7 cellular contexts compared by ENCODE assay signal in the genomic region with DNA sequence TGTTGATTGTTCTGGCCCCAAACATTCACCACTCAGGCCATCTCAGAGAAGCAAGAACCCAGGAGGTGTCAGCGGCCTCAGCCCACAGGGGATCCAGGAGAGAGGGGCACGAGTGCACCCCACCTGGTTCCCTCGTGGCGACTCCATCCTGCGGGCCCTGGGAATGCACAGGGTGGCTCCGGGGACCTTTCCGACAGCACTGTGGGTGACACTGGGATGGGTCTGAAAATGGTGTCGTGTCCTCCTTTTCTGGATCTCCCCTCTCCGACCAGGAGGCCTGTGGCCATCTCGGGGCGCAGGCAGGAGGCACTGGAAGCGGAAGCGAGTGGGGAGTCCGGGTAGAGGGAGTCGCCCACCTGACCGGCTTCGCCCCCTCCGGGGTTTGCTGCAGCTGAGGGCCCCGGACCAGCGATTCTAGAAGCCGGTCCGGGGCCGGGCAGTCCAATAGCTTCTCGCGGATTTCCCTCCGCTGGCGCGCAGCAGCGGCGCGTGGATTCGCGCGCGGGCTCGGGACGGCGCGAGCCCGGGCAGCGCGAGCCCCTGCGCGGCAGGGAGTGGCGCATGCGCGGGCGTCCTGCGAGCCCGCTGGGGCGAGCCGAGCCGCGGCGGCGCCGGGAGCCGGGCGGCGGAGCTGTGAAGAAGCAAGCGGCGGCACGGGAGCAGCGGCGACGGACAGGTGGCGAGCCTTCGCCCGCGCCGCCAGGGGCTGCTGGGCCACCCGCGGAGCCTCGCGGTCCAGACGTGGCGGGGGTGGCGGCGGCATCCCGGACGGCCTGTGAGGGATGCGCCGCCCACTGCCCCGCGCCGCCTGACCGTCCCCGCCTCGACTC. TPM values are rescaled to one million over a fixed set of nuclear protein-coding genes. Genes with fewer than 3 reads are reported as not detected.
DNase-seq lines count a peak whose midpoint lies in the region; ATAC-seq and TF ChIP-seq lines count a peak whose summit lies in the region.

A gene with protein sequence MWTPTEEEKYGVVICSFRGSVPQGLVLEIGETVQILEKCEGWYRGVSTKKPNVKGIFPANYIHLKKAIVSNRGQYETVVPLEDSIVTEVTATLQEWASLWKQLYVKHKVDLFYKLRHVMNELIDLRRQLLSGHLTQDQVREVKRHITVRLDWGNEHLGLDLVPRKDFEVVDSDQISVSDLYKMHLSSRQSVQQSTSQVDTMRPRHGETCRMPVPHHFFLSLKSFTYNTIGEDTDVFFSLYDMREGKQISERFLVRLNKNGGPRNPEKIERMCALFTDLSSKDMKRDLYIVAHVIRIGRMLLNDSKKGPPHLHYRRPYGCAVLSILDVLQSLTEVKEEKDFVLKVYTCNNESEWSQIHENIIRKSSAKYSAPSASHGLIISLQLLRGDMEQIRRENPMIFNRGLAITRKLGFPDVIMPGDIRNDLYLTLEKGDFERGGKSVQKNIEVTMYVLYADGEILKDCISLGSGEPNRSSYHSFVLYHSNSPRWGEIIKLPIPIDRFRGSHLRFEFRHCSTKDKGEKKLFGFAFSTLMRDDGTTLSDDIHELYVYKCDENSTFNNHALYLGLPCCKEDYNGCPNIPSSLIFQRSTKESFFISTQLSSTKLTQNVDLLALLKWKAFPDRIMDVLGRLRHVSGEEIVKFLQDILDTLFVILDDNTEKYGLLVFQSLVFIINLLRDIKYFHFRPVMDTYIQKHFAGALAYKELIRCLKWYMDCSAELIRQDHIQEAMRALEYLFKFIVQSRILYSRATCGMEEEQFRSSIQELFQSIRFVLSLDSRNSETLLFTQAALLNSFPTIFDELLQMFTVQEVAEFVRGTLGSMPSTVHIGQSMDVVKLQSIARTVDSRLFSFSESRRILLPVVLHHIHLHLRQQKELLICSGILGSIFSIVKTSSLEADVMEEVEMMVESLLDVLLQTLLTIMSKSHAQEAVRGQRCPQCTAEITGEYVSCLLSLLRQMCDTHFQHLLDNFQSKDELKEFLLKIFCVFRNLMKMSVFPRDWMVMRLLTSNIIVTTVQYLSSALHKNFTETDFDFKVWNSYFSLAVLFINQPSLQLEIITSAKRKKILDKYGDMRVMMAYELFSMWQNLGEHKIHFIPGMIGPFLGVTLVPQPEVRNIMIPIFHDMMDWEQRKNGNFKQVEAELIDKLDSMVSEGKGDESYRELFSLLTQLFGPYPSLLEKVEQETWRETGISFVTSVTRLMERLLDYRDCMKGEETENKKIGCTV (N-terminal part only) (plus strand): TSS at position 579 of the 830 bp plus-strand sequence. CDS start 337 bp downstream, outside the sequence.

- in situ Hi-C loops in GM13977 (cut with MboI; ENCODE audit: low pct_unique_long_range_greater_than_20kb, low sequenced_read_pairs, unreplicated experiment), result no loop called here

- peak; percentile 95 for ATAC-seq in left colon
- ATAC-seq in GM21367 (IDR thresholded peaks at IDR 0.05; ENCODE audit: unreplicated experiment), result no peak

- TF ChIP-seq RAD21 in Ishikawa (IDR thresholded peaks at IDR 0.05; ENCODE audit: low read depth), result no peak; the same call in 1 of the 2 replicates

- peak; percentile 8 for TF ChIP-seq CTCF in GM13977 (IDR thresholded peaks at IDR 0.05; ENCODE audit: extremely low read depth, insufficient read depth, missing control alignments)

- intact Hi-C loops in left colon (cut with DNase I, micrococcal nuclease), result no loop called here

- TF ChIP-seq EP300 in Ishikawa (IDR thresholded peaks at IDR 0.05; ENCODE audit: borderline replicate concordance), result no peak

- peak; percentile 85 for DNase-seq in GM13977 (ENCODE audit: low spot score)
- DNase-seq in activated CD4-positive, alpha-beta T cell treated with anti-CD3 and anti-CD28 coated beads for 1 hour, result peak; percentile 45
- DNase-seq in cerebellum (ENCODE audit: low spot score), result peak; percentile 86
- peak in 1 of 2 donors; percentile 68 for DNase-seq in left colon
- DNase-seq in stimulated activated CD4-positive, alpha-beta T cell treated with anti-CD3 and anti-CD28 coated beads, Interleukin-2, amount 100 ng/mL, for 48 hours, result peak; percentile 47 to 52

TF ChIP-seq in Ishikawa, 13 proteins besides CTCF, POLR2A, EP300 and RAD21:
- peak; percentile 62; the same call in 1 of the 2 replicates for TF ChIP-seq MAX (IDR thresholded peaks at IDR 0.05)
- 0 out of 2 replicates have a peak, but pooled peaks have one; percentile 19 for TF ChIP-seq YY1 (IDR thresholded peaks at IDR 0.05; ENCODE audit: low read depth)
- TF ChIP-seq, protein P1, sequence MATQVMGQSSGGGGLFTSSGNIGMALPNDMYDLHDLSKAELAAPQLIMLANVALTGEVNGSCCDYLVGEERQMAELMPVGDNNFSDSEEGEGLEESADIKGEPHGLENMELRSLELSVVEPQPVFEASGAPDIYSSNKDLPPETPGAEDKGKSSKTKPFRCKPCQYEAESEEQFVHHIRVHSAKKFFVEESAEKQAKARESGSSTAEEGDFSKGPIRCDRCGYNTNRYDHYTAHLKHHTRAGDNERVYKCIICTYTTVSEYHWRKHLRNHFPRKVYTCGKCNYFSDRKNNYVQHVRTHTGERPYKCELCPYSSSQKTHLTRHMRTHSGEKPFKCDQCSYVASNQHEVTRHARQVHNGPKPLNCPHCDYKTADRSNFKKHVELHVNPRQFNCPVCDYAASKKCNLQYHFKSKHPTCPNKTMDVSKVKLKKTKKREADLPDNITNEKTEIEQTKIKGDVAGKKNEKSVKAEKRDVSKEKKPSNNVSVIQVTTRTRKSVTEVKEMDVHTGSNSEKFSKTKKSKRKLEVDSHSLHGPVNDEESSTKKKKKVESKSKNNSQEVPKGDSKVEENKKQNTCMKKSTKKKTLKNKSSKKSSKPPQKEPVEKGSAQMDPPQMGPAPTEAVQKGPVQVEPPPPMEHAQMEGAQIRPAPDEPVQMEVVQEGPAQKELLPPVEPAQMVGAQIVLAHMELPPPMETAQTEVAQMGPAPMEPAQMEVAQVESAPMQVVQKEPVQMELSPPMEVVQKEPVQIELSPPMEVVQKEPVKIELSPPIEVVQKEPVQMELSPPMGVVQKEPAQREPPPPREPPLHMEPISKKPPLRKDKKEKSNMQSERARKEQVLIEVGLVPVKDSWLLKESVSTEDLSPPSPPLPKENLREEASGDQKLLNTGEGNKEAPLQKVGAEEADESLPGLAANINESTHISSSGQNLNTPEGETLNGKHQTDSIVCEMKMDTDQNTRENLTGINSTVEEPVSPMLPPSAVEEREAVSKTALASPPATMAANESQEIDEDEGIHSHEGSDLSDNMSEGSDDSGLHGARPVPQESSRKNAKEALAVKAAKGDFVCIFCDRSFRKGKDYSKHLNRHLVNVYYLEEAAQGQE (IDR thresholded peaks at IDR 0.05; ENCODE audit: low read depth), result no peak

RNA-seq across cellular contexts. Expression of the gene that starts here (rescaled TPM):
- total RNA-seq in cerebellum (30.4 TPM), left colon (under 1 TPM; 0.09 to 0.34 TPM)

Comparison
In these comparisons a context has a peak if more than half of its experiments do, and no peak if none do; other contexts are left out.
1. RNA of the gene that starts here (total RNA-seq): 30.4 TPM in cerebellum (single experiment); 0.09 to 0.34 TPM in left colon; every median in the first group is over 10 times any median in the second.
2. Peak in ATAC-seq in left colon; RNA of the gene not detected or under 1 TPM.